ENCODE assay signal across 20 cellular contexts in genomic region chr4:113433536-113434246, GRCh38.
DNase-seq lines count a peak whose midpoint lies in the region; ATAC-seq, FAIRE-seq and TF ChIP-seq lines count a peak whose summit lies in the region.
"Had no signal": no experiment of that assay in that cellular context is flagged by ENCODE, and none has a peak within 500 bp of the region (broad histone marks: within the 10 kb centered on the region; RNA-seq: fewer than 3 reads in every experiment).

No MANE protein-coding gene starts in this region.

- TF ChIP-seq RAD21 in HepG2 (CRISPR knock-in tag; IDR thresholded peaks at IDR 0.05) = no peak

- no peak for TF ChIP-seq EP300 in HepG2 (IDR thresholded peaks at IDR 0.05; ENCODE audit: low read depth in 2 of 2, low read length in 2 of 2)
- no peak for TF ChIP-seq EP300 in HepG2 (CRISPR knock-in tag; IDR thresholded peaks at IDR 0.05; ENCODE audit: borderline replicate concordance)

- intact Hi-C loops in right lobe of liver (cut with DNase I) = no loop called here
- intact Hi-C loops in HepG2 (cut with micrococcal nuclease; ENCODE audit: unreplicated experiment) = no loop called here
- intact Hi-C loops in gastrocnemius medialis (cut with DNase I; ENCODE audit: low total_unique reads) = no loop called here

- TF ChIP-seq CTCF in right lobe of liver (IDR thresholded peaks at IDR 0.05) = no peak
- no peak for TF ChIP-seq CTCF in HepG2 (CRISPR knock-in tag; IDR thresholded peaks at IDR 0.05)
- no peak for TF ChIP-seq CTCF in astrocyte of the spinal cord (IDR thresholded peaks at IDR 0.05; ENCODE audit: low read depth, low read length)
- TF ChIP-seq CTCF in fibroblast of the aortic adventitia (IDR thresholded peaks at IDR 0.05; ENCODE audit: insufficient read depth, low read length) = no peak
- TF ChIP-seq CTCF in gastrocnemius medialis (IDR thresholded peaks at IDR 0.05 in 4 of 5, conservative IDR thresholded peaks at IDR 0.05 in 1 of 5) = no peak
- no peak for TF ChIP-seq CTCF in foreskin fibroblast (IDR thresholded peaks at IDR 0.05; ENCODE audit: low read depth, low read length)

- H2AFZ ChIP-seq in HepG2 (ENCODE audit: low read length) = no peak overlapping the region

- H3K4me2 ChIP-seq in HepG2 (ENCODE audit: low read depth, low read length) = no peak overlapping the region

- H3K36me3 ChIP-seq in right lobe of liver (no peaks in the 10 kb centered on the region), HepG2 (replicated peaks in 1 of 2; ENCODE audit: control insufficient read depth in 1 of 2, insufficient read depth in 2 of 2, low read length in 2 of 2) (no peaks in the 10 kb centered on the region), gastrocnemius medialis (no peaks in the 10 kb centered on the region)
- H3K36me3 ChIP-seq: upper lobe of right lung had no signal

- no peaks in the 10 kb centered on the region for H3K9me3 ChIP-seq in right lobe of liver
- no peaks in the 10 kb centered on the region for H3K9me3 ChIP-seq in HepG2 (ENCODE audit: low read length)
- no peaks in the 10 kb centered on the region for H3K9me3 ChIP-seq in gastrocnemius medialis
- H3K9me3 ChIP-seq: upper lobe of right lung had no signal

- H3K27me3 ChIP-seq in right lobe of liver = no peaks in the 10 kb centered on the region
- no peaks in the 10 kb centered on the region for H3K27me3 ChIP-seq in HepG2 (ENCODE audit: control insufficient read depth in 1 of 2, insufficient read depth in 2 of 2, low read length in 2 of 2)
- no peaks in the 10 kb centered on the region for H3K27me3 ChIP-seq in gastrocnemius medialis
- H3K27me3 ChIP-seq: upper lobe of right lung had no signal

- H3K27ac ChIP-seq in right lobe of liver (no peak overlapping the region), HepG2 (ENCODE audit: extremely low read length, insufficient read depth, low read length) (no peak overlapping the region), gastrocnemius medialis (no peak overlapping the region)
- H3K27ac ChIP-seq: C4-2B, upper lobe of right lung had no signal

- no peaks in the 10 kb centered on the region for H4K20me1 ChIP-seq in HepG2 (ENCODE audit: insufficient read depth, low read length)

- no peak overlapping the region for H3K9ac ChIP-seq in HepG2 (ENCODE audit: insufficient read depth, low read depth, low read length)

- POLR2A ChIA-PET in HepG2 (lab: Yijun Ruan, JAX) = interaction anchor here (1.1 to 1.4 kb wide), 2 partner anchors 22 to 30 kb away, joined by 3 to 4 read pairs; no protein-coding TSS in a partner anchor

- CTCF ChIA-PET in HepG2 (lab: Yijun Ruan, JAX; ENCODE audit: low intra/inter-chr PET ratio, low total read pairs) = no interaction called here

- BruUV-seq in HepG2 (replicated peaks; lab: Mats Ljungman, UMichigan) = no TSS peak

- in situ Hi-C loops in HepG2 (cut with HindIII; ENCODE audit: extremely low pct_ligation_motif_present, low pct_unique_long_range_greater_than_20kb) (no loop called here), astrocyte of the spinal cord (cut with HindIII; ENCODE audit: low sequenced_read_pairs) (no loop called here), gastrocnemius medialis (cut with MboI; ENCODE audit: low sequenced_read_pairs in 4 of 4) (no loop called here)

- ATAC-seq in right lobe of liver (peak in 3 of 4 donors; percentile 15 to 62 (median 36)), HepG2 (no peak), gastrocnemius medialis (no peak), HG02981 (IDR thresholded peaks at IDR 0.05; ENCODE audit: unreplicated experiment) (no peak)
- ATAC-seq: activated CD8-positive, alpha-beta T cell treated with anti-CD3 and anti-CD28 coated beads, Interleukin-2, amount 10 ng/mL, durations not matched to agents 7 days and 5 days; GM12878; stimulated activated naive CD8-positive, alpha-beta T cell treated with anti-CD3 and anti-CD28 coated beads, Interleukin-15, amount 100 ng/mL, for 72 hours; upper lobe of right lung had no signal

- H3K4me3 ChIP-seq in right lobe of liver (no peak overlapping the region), HepG2 (replicated peaks in 1 of 3; ENCODE audit: insufficient read depth in 1 of 3, low read depth in 2 of 3, low read length in 3 of 3) (no peak overlapping the region), astrocyte of the spinal cord (ENCODE audit: low read depth, low read length) (no peak overlapping the region), fibroblast of the aortic adventitia (ENCODE audit: low read depth, low read length) (peak overlapping the region; percentile 50), gastrocnemius medialis (no peak overlapping the region), foreskin fibroblast (ENCODE audit: low read depth in 1 of 2, low read length in 2 of 2) (no peak overlapping the region)
- H3K4me3 ChIP-seq: GM12878, upper lobe of right lung had no signal

- WGBS in right lobe of liver (ENCODE audit: insufficient coverage, low coverage, low lambda C conversion rate, missing lambda C conversion rate) = 35% methylated on average over 4 of the region's 4 CpGs
- 73% methylated on average over 4 of the region's 4 CpGs for WGBS in HepG2 (ENCODE audit: low lambda C conversion rate)

- DNase-seq in right lobe of liver = no peak
- DNase-seq in HepG2 (ENCODE audit: low spot score) = no peak
- peak; percentile 31 for DNase-seq in astrocyte of the spinal cord (ENCODE audit: low read depth, low spot score)
- DNase-seq in fibroblast of the aortic adventitia (ENCODE audit: low read depth) = peak; percentile 85
- no peak for DNase-seq in gastrocnemius medialis
- no peak for DNase-seq in foreskin fibroblast
- no peak for DNase-seq in stimulated activated naive CD4-positive, alpha-beta T cell (lab: John Stamatoyannopoulos, UW)
- DNase-seq: activated CD4-positive, alpha-beta T cell treated with anti-CD3 and anti-CD28 coated beads for 1 hour; activated CD8-positive, alpha-beta T cell treated with anti-CD3 and anti-CD28 coated beads, Interleukin-2, amount 10 ng/mL, durations not matched to agents 7 days and 5 days; activated naive CD4-positive, alpha-beta T cell; KG1; NCI-H1694; NCI-H748 treated with DMSO at 0.1 percent for 48 hours; stimulated activated CD4-positive, alpha-beta T cell treated with anti-CD3 and anti-CD28 coated beads, Interleukin-4, amount 100 ng/mL, for 4 hours; stimulated activated naive CD8-positive, alpha-beta T cell treated with anti-CD3 and anti-CD28 coated beads, Interleukin-15, amount 100 ng/mL, for 72 hours; SW 1271; upper lobe of right lung had no signal

- H3K79me2 ChIP-seq in HepG2 (ENCODE audit: insufficient read depth, low read length) = no peaks in the 10 kb centered on the region

- H3K4me1 ChIP-seq in right lobe of liver (peaks cover 0 to 3% (median 0%) of the 10 kb centered on the region in 4 donors), HepG2 (ENCODE audit: insufficient read depth, low read length) (peaks cover 11% of the 10 kb centered on the region; the same call in 1 of the 2 replicates), gastrocnemius medialis (peaks cover 3 to 17% of the 10 kb centered on the region in 2 donors)

- no peak for TF ChIP-seq POLR2A in right lobe of liver (IDR thresholded peaks at IDR 0.05)
- TF ChIP-seq POLR2A in HepG2 (IDR thresholded peaks at IDR 0.05; ENCODE audit: insufficient read depth in 1 of 2, low read depth in 2 of 2, low read length in 2 of 2) = no peak
- TF ChIP-seq POLR2A in gastrocnemius medialis (IDR thresholded peaks at IDR 0.05) = no peak

- no peak for FAIRE-seq in HepG2 (lab: Jason Lieb, UNC)
- FAIRE-seq: GM12878 had no signal

TF ChIP-seq in HepG2, 621 proteins besides CTCF, POLR2A, EP300 and RAD21:
- TF ChIP-seq, protein P1, sequence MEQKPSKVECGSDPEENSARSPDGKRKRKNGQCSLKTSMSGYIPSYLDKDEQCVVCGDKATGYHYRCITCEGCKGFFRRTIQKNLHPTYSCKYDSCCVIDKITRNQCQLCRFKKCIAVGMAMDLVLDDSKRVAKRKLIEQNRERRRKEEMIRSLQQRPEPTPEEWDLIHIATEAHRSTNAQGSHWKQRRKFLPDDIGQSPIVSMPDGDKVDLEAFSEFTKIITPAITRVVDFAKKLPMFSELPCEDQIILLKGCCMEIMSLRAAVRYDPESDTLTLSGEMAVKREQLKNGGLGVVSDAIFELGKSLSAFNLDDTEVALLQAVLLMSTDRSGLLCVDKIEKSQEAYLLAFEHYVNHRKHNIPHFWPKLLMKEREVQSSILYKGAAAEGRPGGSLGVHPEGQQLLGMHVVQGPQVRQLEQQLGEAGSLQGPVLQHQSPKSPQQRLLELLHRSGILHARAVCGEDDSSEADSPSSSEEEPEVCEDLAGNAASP (CRISPR knock-in tag; IDR thresholded peaks at IDR 0.05; ENCODE audit: borderline replicate concordance) = no peak
- no peak for TF ChIP-seq NPAS2 (CRISPR knock-in tag; IDR thresholded peaks at IDR 0.05; ENCODE audit: borderline replicate concordance)
- TF ChIP-seq ZBTB8A (CRISPR knock-in tag; IDR thresholded peaks at IDR 0.05; ENCODE audit: borderline replicate concordance, low read depth) = no peak
- no peak for TF ChIP-seq RAD51 (IDR thresholded peaks at IDR 0.05; ENCODE audit: borderline replicate concordance)
- TF ChIP-seq AGO1 (IDR thresholded peaks at IDR 0.05; ENCODE audit: low read depth, low read length, poor library complexity, severe bottlenecking) = no peak
- TF ChIP-seq ZNF329 (CRISPR knock-in tag; IDR thresholded peaks at IDR 0.05; ENCODE audit: low read depth) = no peak
- no peak for TF ChIP-seq ZNF451 (CRISPR knock-in tag; IDR thresholded peaks at IDR 0.05)
- no peak for TF ChIP-seq BRF2 (CRISPR knock-in tag; IDR thresholded peaks at IDR 0.05)
- TF ChIP-seq ZNF562 (CRISPR knock-in tag; IDR thresholded peaks at IDR 0.05; ENCODE audit: borderline replicate concordance) = no peak

Comparison
In these comparisons a context has a peak if more than half of its experiments do, and no peak if none do; other contexts are left out.
1. ATAC-seq: peak in right lobe of liver (3 of 4); none in HepG2 (single experiment), gastrocnemius medialis (0 of 2) and HG02981 (single experiment).
2. DNase-seq: peak in astrocyte of the spinal cord (single experiment) and fibroblast of the aortic adventitia (single experiment); none in right lobe of liver (0 of 3), HepG2 (single experiment), gastrocnemius medialis (0 of 2), foreskin fibroblast (0 of 2) and stimulated activated naive CD4-positive, alpha-beta T cell (0 of 6).